Comparison of ENCODE assay signal across 12 cellular contexts in genomic region chr21:26124896-26125295, GRCh38. TPM values are rescaled to one million over a fixed set of nuclear protein-coding genes. Genes with fewer than 3 reads are reported as not detected.
A peak's percentile ranks its signal among the peaks of the same experiment; 100 is the strongest.
DNase-seq lines count a peak whose midpoint lies in the region; ATAC-seq and TF ChIP-seq lines count a peak whose summit lies in the region.
"Had no signal": no experiment of that assay in that cellular context is flagged by ENCODE, and none has a peak within 500 bp of the region (broad histone marks: within the 10 kb centered on the region; RNA-seq: fewer than 3 reads in every experiment).

No MANE protein-coding gene starts in this region.

- H3K4me3 ChIP-seq in GM23338: no peak overlapping the region
- H3K4me3 ChIP-seq in psoas muscle: no peak overlapping the region
- H3K4me3 ChIP-seq: tibial artery had no signal

- 47 to 62% (median 52%) methylated on average over 7 of the region's 7 CpGs for WGBS in psoas muscle, 3 donors

- H3K79me2 ChIP-seq in GM23338 (replicated peaks; ENCODE audit: insufficient read depth): peaks cover 100% of the 10 kb centered on the region

- H2AFZ ChIP-seq in GM23338: no peak overlapping the region

- peaks cover 5% of the 10 kb centered on the region for H3K27me3 Mint-ChIP-seq in GM23338 (ENCODE audit: insufficient read depth, low read depth, poor library complexity)
- H3K27me3 Mint-ChIP-seq: T-cell had no signal

- intact Hi-C loops in left ventricle myocardium superior (cut with micrococcal nuclease): no loop called here
- intact Hi-C loops in psoas muscle (cut with DNase I): no loop called here

- no peaks in the 10 kb centered on the region for H3K27me3 ChIP-seq in GM23338 (ENCODE audit: insufficient read depth)
- no peaks in the 10 kb centered on the region for H3K27me3 ChIP-seq in psoas muscle (ENCODE audit: insufficient read depth in 3 of 3, low read length in 2 of 3)
- H3K27me3 ChIP-seq: tibial artery had no signal

- H3K27ac Mint-ChIP-seq in GM23338: peak overlapping the region; percentile 84
- H3K27ac Mint-ChIP-seq: T-cell had no signal

- no peaks in the 10 kb centered on the region for H3K9me2 ChIP-seq in GM23338 (ENCODE audit: insufficient read depth)

- H4K20me1 ChIP-seq in GM23338 (replicated peaks; ENCODE audit: insufficient read depth): peaks cover 56% of the 10 kb centered on the region

- H3K4me3 Mint-ChIP-seq in GM23338: no peak overlapping the region; the same call in 2 of the 3 replicates
- H3K4me3 Mint-ChIP-seq: T-cell had no signal

- H3K9me3 ChIP-seq in psoas muscle: no peaks in the 10 kb centered on the region
- H3K9me3 ChIP-seq: tibial artery had no signal

- H3K36me3 Mint-ChIP-seq in GM23338 (ENCODE audit: low read depth): no peaks in the 10 kb centered on the region
- H3K36me3 Mint-ChIP-seq: T-cell had no signal

- H3K27ac ChIP-seq in GM23338 (ENCODE audit: low read depth) (peak overlapping the region; percentile 68), psoas muscle (peak overlapping the region; percentile 15)

- H3K4me2 ChIP-seq in GM23338: peak overlapping the region; percentile 61

- H3K36me3 ChIP-seq in GM23338 (ENCODE audit: insufficient read depth) (no peaks in the 10 kb centered on the region), psoas muscle (ENCODE audit: insufficient read depth in 1 of 2, low read depth in 1 of 2) (no peaks in the 10 kb centered on the region)
- H3K36me3 ChIP-seq: tibial artery had no signal

- ATAC-seq in GM23338: peak; percentile 11; the same call in 2 of the 3 replicates
- ATAC-seq in left ventricle myocardium superior: peak; percentile 53
- no peak for ATAC-seq in psoas muscle
- ATAC-seq in HG02884 (IDR thresholded peaks at IDR 0.05; ENCODE audit: unreplicated experiment): no peak
- ATAC-seq: T-cell had no signal

- peaks cover 81% of the 10 kb centered on the region for H3K4me1 Mint-ChIP-seq in GM23338

- no peaks in the 10 kb centered on the region for H3F3A ChIP-seq in GM23338 (replicated peaks; ENCODE audit: low read depth)

- TF ChIP-seq CTCF in GM23338 (conservative IDR thresholded peaks at IDR 0.05; ENCODE audit: low read depth in 2 of 2) (no peak), psoas muscle (IDR thresholded peaks at IDR 0.05) (no peak)

- DNase-seq in GM23338 (ENCODE audit: low spot score): no peak
- peak; percentile 14 for DNase-seq in astrocyte of the hippocampus (ENCODE audit: low read depth, low spot score)
- no peak for DNase-seq in left ventricle myocardium superior
- no peak for DNase-seq in psoas muscle
- DNase-seq in DMS153 (lab: John Stamatoyannopoulos, UW): no peak
- no peak for DNase-seq in stimulated activated CD4-positive, alpha-beta T cell treated with anti-CD3 and anti-CD28 coated beads, Interleukin-2, amount 100 ng/mL, for 48 hours
- no peak for DNase-seq in kidney glomerular epithelial cell (lab: John Stamatoyannopoulos, UW)
- DNase-seq: NCI-H524 treated with DMSO at 0.1 percent for 48 hours; stimulated activated CD4-positive, alpha-beta T cell treated with anti-CD3 and anti-CD28 coated beads, Interleukin-4, amount 100 ng/mL, for 1 hour; T-cell; tibial artery had no signal

- no peaks in the 10 kb centered on the region for H3K9me3 Mint-ChIP-seq in GM23338
- H3K9me3 Mint-ChIP-seq: T-cell had no signal

- peaks cover 81% of the 10 kb centered on the region for H3K4me1 ChIP-seq in GM23338 (ENCODE audit: insufficient read depth)
- H3K4me1 ChIP-seq in psoas muscle: peaks cover 19% of the 10 kb centered on the region

TF ChIP-seq in GM23338, 12 proteins besides CTCF, POLR2A, EP300 and RAD21 (continues in another document):
- TF ChIP-seq ZNF462 (CRISPR knock-in tag; IDR thresholded peaks at IDR 0.05) (no peak), EZH2phosphoT487 (IDR thresholded peaks at IDR 0.05; ENCODE audit: unreplicated experiment) (no peak), EZH2 (IDR thresholded peaks at IDR 0.05; ENCODE audit: low read depth, unreplicated experiment) (no peak), JUNB (IDR thresholded peaks at IDR 0.05; ENCODE audit: unreplicated experiment) (no peak), POLR2AphosphoS5 (IDR thresholded peaks at IDR 0.05; ENCODE audit: low read depth) (no peak), STAT1 (IDR thresholded peaks at IDR 0.05; ENCODE audit: unreplicated experiment) (no peak)

RNA-seq across cellular contexts. Expression of gene APP, which starts 45.7 kb away (rescaled TPM):
- total RNA-seq in GM23338 (2014; rRNA removed; shearing (Covaris generic)): 383 and 444 TPM in 2 replicates
- polyA plus RNA-seq in GM23338 (2016; fragmentation: Nextera tagmentation; extraction: Ambion mirVana): 59.8 and 69.4 TPM in 2 replicates
- total RNA-seq in left ventricle myocardium superior: 356 TPM
- 100 to 1,000 TPM in 1 of 4 donors, 10 to 100 TPM in 3; 56.6 to 118 (median 77.7) TPM for total RNA-seq in psoas muscle
- polyA plus RNA-seq in psoas muscle: 10 to 100 TPM; 37.7 to 47.8 (median 46.5) TPM

Comparison
In these comparisons a context has a peak if more than half of its experiments do, and no peak if none do; other contexts are left out.
1. ATAC-seq: peak in GM23338 (single experiment) and left ventricle myocardium superior (single experiment); none in psoas muscle (0 of 4) and HG02884 (single experiment).